8 cellular contexts compared by ENCODE assay signal in the genomic region with DNA sequence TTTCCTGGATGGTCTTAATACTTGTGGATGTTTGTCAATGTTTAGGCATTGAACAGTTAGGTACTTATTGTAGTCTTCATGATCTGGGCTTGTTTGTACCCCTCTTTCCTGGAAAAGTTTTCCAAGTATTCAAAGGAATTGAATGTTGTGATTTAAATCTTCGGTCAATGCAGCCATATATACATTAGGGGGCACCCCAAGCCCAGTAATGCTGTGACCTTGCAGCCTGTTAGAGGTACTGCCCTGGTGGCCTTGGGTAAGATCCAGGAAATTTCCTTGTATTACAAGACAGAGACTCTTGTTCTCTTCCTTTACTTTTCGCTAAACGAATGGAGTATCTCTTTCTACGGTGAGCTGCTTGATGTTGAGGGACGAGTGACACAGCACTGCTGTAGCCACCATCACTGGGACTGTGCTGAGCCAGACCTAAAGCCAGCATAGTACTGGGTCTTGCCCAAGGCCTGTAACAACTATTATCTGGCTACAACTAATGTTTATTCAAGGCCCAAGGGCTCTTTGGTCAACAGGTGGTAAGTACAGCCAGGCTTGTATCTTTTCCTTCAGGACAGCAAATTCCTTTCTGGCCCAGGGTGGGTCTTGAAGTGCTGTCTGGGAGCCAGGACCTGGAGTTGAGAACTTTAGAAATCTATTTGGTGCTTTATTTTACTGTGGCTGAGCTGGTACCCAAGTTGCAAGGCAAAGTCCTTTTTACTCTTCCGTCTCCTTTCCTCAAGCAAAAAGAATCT.
DNase-seq lines count a peak whose midpoint lies in the region; ATAC-seq and TF ChIP-seq lines count a peak whose summit lies in the region.

No MANE protein-coding gene starts in this region.

- H3K4me3 ChIP-seq in GM12864 (ENCODE audit: low read depth, low read length) (no peak overlapping the region), MM.1S (ENCODE audit: low read length) (no peak overlapping the region), esophagus squamous epithelium (no peak overlapping the region)

- H3K9me3 ChIP-seq in MM.1S (replicated peaks; ENCODE audit: insufficient read depth, low read length) (no peaks in the 10 kb centered on the region), esophagus squamous epithelium (no peaks in the 10 kb centered on the region)

- no peak overlapping the region for H3K9ac ChIP-seq in MM.1S (ENCODE audit: low read length)

- no peaks in the 10 kb centered on the region for H3K4me1 Mint-ChIP-seq in activated T-helper 17 cell treated with anti-CD3 and anti-CD28 coated beads, Interleukin-2, amount 50 U/mL, for 72 hours

- DNase-seq in GM12864 (ENCODE audit: low read depth) (peak; percentile 4), MM.1S (no peak), inferior parietal cortex (ENCODE audit: extremely low spot score) (peak; percentile 64), Right ventricle myocardium superior (no peak), esophagus squamous epithelium (lab: John Stamatoyannopoulos, UW) (no peak)
- no peak for DNase-seq in activated CD4-positive, alpha-beta T cell treated with anti-CD3 and anti-CD28 coated beads, Interleukin-2, amount 50 U/mL, for 1 hour

- ATAC-seq in GM21786 (IDR thresholded peaks at IDR 0.05; ENCODE audit: unreplicated experiment): peak; percentile 79
- ATAC-seq in activated T-helper 17 cell treated with anti-CD3 and anti-CD28 coated beads, Interleukin-2, amount 50 U/mL, for 72 hours (replicated peaks): no peak
- no peak for ATAC-seq in Right ventricle myocardium superior (ENCODE audit: poor library complexity)

- peaks cover 5% of the 10 kb centered on the region for H3K9me3 Mint-ChIP-seq in activated T-helper 17 cell treated with anti-CD3 and anti-CD28 coated beads, Interleukin-2, amount 50 U/mL, for 72 hours

- TF ChIP-seq CTCF in GM12864 (IDR thresholded peaks at IDR 0.05; ENCODE audit: low read depth, low read length, missing control alignments) (peak; percentile 60), MM.1S (IDR thresholded peaks at IDR 0.05; ENCODE audit: low read length) (peak; percentile 29), esophagus squamous epithelium (IDR thresholded peaks at IDR 0.05) (peak in 3 of 6 experiments; percentile 29 to 59 (median 37))

- no peaks in the 10 kb centered on the region for H3K4me1 ChIP-seq in MM.1S (ENCODE audit: low read length)
- no peaks in the 10 kb centered on the region for H3K4me1 ChIP-seq in esophagus squamous epithelium

- H3K9me2 ChIP-seq in MM.1S (replicated peaks; ENCODE audit: insufficient read depth, low read length): no peaks in the 10 kb centered on the region

- H3K27ac ChIP-seq in MM.1S (ENCODE audit: low read length) (no peak overlapping the region), esophagus squamous epithelium (no peak overlapping the region)

- WGBS in esophagus squamous epithelium, 2 donors: 71 to 74% methylated on average over 4 to 6 of the region's 6 CpGs

- no peaks in the 10 kb centered on the region for H4K20me1 ChIP-seq in MM.1S (ENCODE audit: insufficient read depth, low read length)

- TF ChIP-seq POLR2A in esophagus squamous epithelium (IDR thresholded peaks at IDR 0.05): no peak

- H3K4me3 Mint-ChIP-seq in activated T-helper 17 cell treated with anti-CD3 and anti-CD28 coated beads, Interleukin-2, amount 50 U/mL, for 72 hours: no peak overlapping the region

- H3K79me2 ChIP-seq in MM.1S (ENCODE audit: low read length): no peaks in the 10 kb centered on the region

- H3K4me2 ChIP-seq in MM.1S (ENCODE audit: low read depth, low read length): no peak overlapping the region

- no peaks in the 10 kb centered on the region for H3K27me3 Mint-ChIP-seq in activated T-helper 17 cell treated with anti-CD3 and anti-CD28 coated beads, Interleukin-2, amount 50 U/mL, for 72 hours

- H3K36me3 ChIP-seq in MM.1S (replicated peaks; ENCODE audit: insufficient read depth, low read length): no peaks in the 10 kb centered on the region
- no peaks in the 10 kb centered on the region for H3K36me3 ChIP-seq in esophagus squamous epithelium

- no peaks in the 10 kb centered on the region for H3K36me3 Mint-ChIP-seq in activated T-helper 17 cell treated with anti-CD3 and anti-CD28 coated beads, Interleukin-2, amount 50 U/mL, for 72 hours (ENCODE audit: low read depth)

- H3K27ac Mint-ChIP-seq in activated T-helper 17 cell treated with anti-CD3 and anti-CD28 coated beads, Interleukin-2, amount 50 U/mL, for 72 hours: no peak overlapping the region

- no peaks in the 10 kb centered on the region for H3K27me3 ChIP-seq in MM.1S (replicated peaks; ENCODE audit: insufficient read depth, low read length)
- H3K27me3 ChIP-seq in esophagus squamous epithelium: no peaks in the 10 kb centered on the region

- no peak overlapping the region for H2AFZ ChIP-seq in MM.1S (ENCODE audit: low read length)

- intact Hi-C loops in Right ventricle myocardium superior (cut with DNase I) (no loop called here), esophagus squamous epithelium (cut with DNase I) (no loop called here)

- H3F3A ChIP-seq in MM.1S (ENCODE audit: insufficient read depth, low read length): no peaks in the 10 kb centered on the region

Comparison
In these comparisons a context has a peak if more than half of its experiments do, and no peak if none do; other contexts are left out.
1. DNase-seq: peak in GM12864 (single experiment) and inferior parietal cortex (single experiment); none in MM.1S (single experiment), activated CD4-positive, alpha-beta T cell treated with anti-CD3 and anti-CD28 coated beads, Interleukin-2, amount 50 U/mL, for 1 hour (single experiment), Right ventricle myocardium superior (single experiment) and esophagus squamous epithelium (single experiment).